Comparison of ENCODE assay signal across 8 cellular contexts in the genomic region with DNA sequence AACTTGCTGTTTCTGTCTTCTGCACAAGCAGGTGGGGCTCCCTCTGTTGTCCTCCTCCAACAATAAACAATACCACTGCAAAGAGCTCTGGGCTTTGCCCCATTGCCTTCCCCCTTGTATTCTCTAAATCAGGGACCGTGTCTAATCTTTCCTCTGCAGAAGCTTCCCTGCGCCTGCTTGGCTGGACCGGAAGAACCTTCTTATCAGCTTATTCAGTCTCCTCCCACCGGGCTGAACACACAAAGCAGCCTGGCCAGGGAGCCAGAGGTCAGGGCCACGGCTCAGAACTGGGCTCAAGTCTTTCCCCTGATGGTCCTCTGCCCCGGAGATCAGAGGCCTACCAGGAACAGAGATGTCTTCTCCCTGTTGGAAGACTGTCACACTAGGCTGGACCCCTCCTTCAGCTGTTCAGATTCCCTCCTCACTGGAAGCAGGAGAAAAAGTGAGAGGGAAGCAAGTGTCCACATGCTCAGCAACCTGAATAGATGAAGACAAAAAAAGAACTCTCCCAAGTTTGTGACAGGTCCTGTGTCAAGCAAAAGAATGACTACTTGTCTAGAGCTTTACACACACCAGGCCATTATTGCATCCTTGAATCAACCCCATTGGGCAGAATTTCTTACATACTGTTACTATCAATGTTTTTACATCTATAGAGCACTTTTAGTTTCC.
A peak's percentile ranks its signal among the peaks of the same experiment; 100 is the strongest.
DNase-seq lines count a peak whose midpoint lies in the region; ATAC-seq, FAIRE-seq and TF ChIP-seq lines count a peak whose summit lies in the region.

No MANE protein-coding gene starts in this region.

- H3K27ac Mint-ChIP-seq in nephron: peak overlapping the region; percentile 81 to 88 (median 84)

- ATAC-seq in GM21529 (IDR thresholded peaks at IDR 0.05; ENCODE audit: unreplicated experiment) (peak; percentile 62), HG02588 (IDR thresholded peaks at IDR 0.05; ENCODE audit: unreplicated experiment) (no peak)

- no peaks in the 10 kb centered on the region for H3K27me3 Mint-ChIP-seq in nephron (ENCODE audit: low read depth)

- no peak for TF ChIP-seq POLR2A in erythroblast (IDR thresholded peaks at IDR 0.05; ENCODE audit: low read length)

- peak overlapping the region in 1 of 3 experiments; percentile 34 for H3K4me3 Mint-ChIP-seq in nephron

- DNase-seq in DMS53 (lab: John Stamatoyannopoulos, UW) (peak; percentile 94), NCI-H82 (lab: John Stamatoyannopoulos, UW) (peak; percentile 94), erythroblast (lab: John Stamatoyannopoulos, UW) (peak; percentile 79 to 90), RCC 7860 (ENCODE audit: low spot score) (no peak), GM03348 (ENCODE audit: low spot score) (no peak)

- no peaks in the 10 kb centered on the region for H3K9me3 Mint-ChIP-seq in nephron

- peaks cover 31% of the 10 kb centered on the region for H3K4me1 Mint-ChIP-seq in nephron

- TF ChIP-seq CTCF in nephron (IDR thresholded peaks at IDR 0.05; ENCODE audit: unreplicated experiment in 3 of 3): no peak

- no peaks in the 10 kb centered on the region for H3K36me3 Mint-ChIP-seq in nephron (ENCODE audit: low read depth)

- FAIRE-seq in RCC 7860 (lab: Jason Lieb, UNC): no peak

Comparison
In these comparisons a context has a peak if more than half of its experiments do, and no peak if none do; other contexts are left out.
1. DNase-seq: peak in DMS53 (single experiment), NCI-H82 (single experiment) and erythroblast (2 of 2); none in RCC 7860 (single experiment) and GM03348 (single experiment).